In genomic region chr19:44613295-44614168, GRCh38 we compare ENCODE assay signal across 19 cellular contexts. TPM values are rescaled to one million over a fixed set of nuclear protein-coding genes. Genes with fewer than 3 reads are reported as not detected.
"Had no signal": no experiment of that assay in that cellular context is flagged by ENCODE, and none has a peak within 500 bp of the region (broad histone marks: within the 10 kb centered on the region; RNA-seq: fewer than 3 reads in every experiment).

Gene IGSF23 (plus strand): TSS chr19:44613563. CDS start chr19:44613646, 83 bp downstream.

- H3K9me3 ChIP-seq: breast epithelium, gastroesophageal sphincter, heart left ventricle, lower lobe of right lung, prostate gland, right atrium auricular region, testis had no signal

- H3K36me3 ChIP-seq: breast epithelium, gastroesophageal sphincter, heart left ventricle, lower lobe of right lung, prostate gland, right atrium auricular region had no signal

- H3K27me3 ChIP-seq: heart left ventricle, right atrium auricular region, testis had no signal

- H3K4me1 ChIP-seq: breast epithelium, gastroesophageal sphincter, prostate gland, right atrium auricular region, testis had no signal

- H3K4me3 ChIP-seq: breast epithelium, gastroesophageal sphincter, heart left ventricle, lower lobe of right lung, prostate gland, right atrium auricular region, testis had no signal

- ATAC-seq: gastroesophageal sphincter, heart left ventricle, lower lobe of right lung had no signal

- H3K27ac ChIP-seq: breast epithelium, gastroesophageal sphincter, heart left ventricle, lower lobe of right lung, prostate gland, right atrium auricular region, testis had no signal

- DNase-seq: activated CD4-positive, alpha-beta T cell treated with anti-CD3 and anti-CD28 coated beads, Interleukin-2, amount 50 U/mL, for 4 hours; activated gamma-delta T cell; cortex of kidney; effector CD4-positive, alpha-beta T cell; heart left ventricle; lower lobe of right lung; stimulated activated CD4-positive, alpha-beta T cell treated with anti-CD3 and anti-CD28 coated beads, Interleukin-2, amount 100 ng/mL, for 48 hours; SW 1271; testis had no signal

RNA-seq across cellular contexts. Expression of gene IGSF23, which starts in this region (rescaled TPM):
- total RNA-seq: astrocyte; breast epithelium; gastroesophageal sphincter; lower lobe of right lung; omental fat pad; prostate gland; right atrium auricular region; skeletal muscle tissue; T-helper 2 cell treated with Interferon-gamma antibody and Interleukin-4, amounts not matched to agents 100 ng/mL and 5 ng/mL, for 36 hours; urinary bladder had no signal
- polyA plus RNA-seq: esophagus, urinary bladder had no signal
